18 cellular contexts compared by ENCODE assay signal in genomic region chr3:141057436-141057835, GRCh38. TPM values are rescaled to one million over a fixed set of nuclear protein-coding genes. Genes with fewer than 3 reads are reported as not detected.
DNase-seq lines count a peak whose midpoint lies in the region; ATAC-seq and TF ChIP-seq lines count a peak whose summit lies in the region.
"Had no signal": no experiment of that assay in that cellular context is flagged by ENCODE, and none has a peak within 500 bp of the region (broad histone marks: within the 10 kb centered on the region; RNA-seq: fewer than 3 reads in every experiment).

No MANE protein-coding gene starts in this region.

- H3K9me3 ChIP-seq in neuronal stem cell (replicated peaks in 1 of 2; ENCODE audit: control insufficient read depth in 2 of 2, insufficient read depth in 1 of 2, low read depth in 1 of 2, low read length in 2 of 2): peaks cover 3 to 23% of the 10 kb centered on the region in 2 donors
- H3K9me3 ChIP-seq: HAP-1, Peyer's patch had no signal

- peak overlapping the region; percentile 98 for H3K27ac Mint-ChIP-seq in glutamatergic neuron (ENCODE audit: unreplicated experiment)
- H3K27ac Mint-ChIP-seq: CD4-positive, CD25-positive, alpha-beta regulatory T cell had no signal

- H3K4ac ChIP-seq in neuronal stem cell (ENCODE audit: low read length): no peak overlapping the region

- H3K36me3 ChIP-seq in neuronal stem cell (replicated peaks in 1 of 2; ENCODE audit: control insufficient read depth in 2 of 2, insufficient read depth in 2 of 2, low read length in 2 of 2): peaks cover 1 to 62% of the 10 kb centered on the region in 2 donors
- H3K36me3 ChIP-seq in H7 (replicated peaks; ENCODE audit: control insufficient read depth, insufficient read depth, low read length): no peaks in the 10 kb centered on the region
- H3K36me3 ChIP-seq: HAP-1, Peyer's patch had no signal

- H2BK5ac ChIP-seq in neuronal stem cell (ENCODE audit: low read length): no peak overlapping the region

- H3K4me1 ChIP-seq in neuronal stem cell (ENCODE audit: control insufficient read depth in 2 of 2, insufficient read depth in 1 of 2, low read depth in 1 of 2, low read length in 2 of 2): peaks cover 27 to 44% of the 10 kb centered on the region in 2 donors
- H3K4me1 ChIP-seq: HAP-1, Peyer's patch had no signal

- peaks cover 56% of the 10 kb centered on the region for H3K4me1 Mint-ChIP-seq in glutamatergic neuron (ENCODE audit: low read depth, unreplicated experiment)

- no peak overlapping the region for H3K14ac ChIP-seq in neuronal stem cell (ENCODE audit: low read length)

- H3K4me3 ChIP-seq in coronary artery (no peak overlapping the region), neuronal stem cell (ENCODE audit: low read length in 2 of 2) (no peak overlapping the region), H7 (ENCODE audit: insufficient read depth, low read depth, low read length) (no peak overlapping the region)
- H3K4me3 ChIP-seq: GM23248, HAP-1, Peyer's patch had no signal

- no peak overlapping the region for H4K8ac ChIP-seq in neuronal stem cell (ENCODE audit: low read depth, low read length)

- peak overlapping the region; percentile 72 for H3K18ac ChIP-seq in neuronal stem cell (ENCODE audit: low read length)

- no peak overlapping the region for H3K23ac ChIP-seq in neuronal stem cell (ENCODE audit: low read depth, low read length, poor library complexity)

- no peak overlapping the region for H2AK5ac ChIP-seq in neuronal stem cell (ENCODE audit: low read depth, low read length)

- H2BK120ac ChIP-seq in neuronal stem cell (ENCODE audit: low read depth, low read length): no peak overlapping the region

- H3K27me3 Mint-ChIP-seq in glutamatergic neuron (ENCODE audit: unreplicated experiment): peaks cover 29% of the 10 kb centered on the region

- H2BK15ac ChIP-seq in neuronal stem cell (ENCODE audit: low read length): no peak overlapping the region

- DNase-seq in coronary artery (ENCODE audit: low spot score) (peak; percentile 49), glutamatergic neuron (no peak), neuronal stem cell (ENCODE audit: low spot score) (no peak), ureter (ENCODE audit: low spot score) (peak; percentile 24), H7 (no peak), NCI-H226 (no peak)
- DNase-seq: CD4-positive, CD25-positive, alpha-beta regulatory T cell; GM23248; NCI-H1436 treated with DMSO at 0.1 percent for 48 hours; NCI-H1930; NCI-H345; NCI-H774; Peyer's patch had no signal

- no peak overlapping the region for H3K9ac ChIP-seq in neuronal stem cell (ENCODE audit: low read depth, low read length, poor library complexity)
- H3K9ac ChIP-seq: GM23248, KMS-11 had no signal

- peaks cover 11% of the 10 kb centered on the region for H3K79me1 ChIP-seq in neuronal stem cell (ENCODE audit: low read depth, low read length)

- H3K27ac ChIP-seq in coronary artery (no peak overlapping the region), neuronal stem cell (replicated peaks; ENCODE audit: low read length) (peak overlapping the region; percentile 23)
- H3K27ac ChIP-seq: GM23248, KMS-11, Peyer's patch had no signal

- no peak overlapping the region for H2BK12ac ChIP-seq in neuronal stem cell (ENCODE audit: low read length)

- no peak overlapping the region for H3K4me2 ChIP-seq in neuronal stem cell (ENCODE audit: insufficient read depth, low read length, poor library complexity, severe bottlenecking)
- H3K4me2 ChIP-seq: KMS-11 had no signal

- ATAC-seq in GM18511 (IDR thresholded peaks at IDR 0.05; ENCODE audit: unreplicated experiment): no peak

- H3K27me3 ChIP-seq in neuronal stem cell (ENCODE audit: control insufficient read depth in 3 of 3, insufficient read depth in 3 of 3, low read depth in 1 of 3, low read length in 3 of 3) (no peaks in the 10 kb centered on the region), H7 (ENCODE audit: control insufficient read depth, insufficient read depth, low read length) (peaks cover under 1% of the 10 kb centered on the region; the same call in 1 of the 2 replicates)
- H3K27me3 ChIP-seq: Peyer's patch had no signal

- H3K36me3 Mint-ChIP-seq in glutamatergic neuron (ENCODE audit: unreplicated experiment): peaks cover under 1% of the 10 kb centered on the region
- H3K36me3 Mint-ChIP-seq: CD4-positive, CD25-positive, alpha-beta regulatory T cell had no signal

- H4K91ac ChIP-seq in neuronal stem cell (ENCODE audit: low read depth, low read length, poor library complexity): no peak overlapping the region

- TF ChIP-seq CTCF in coronary artery (IDR thresholded peaks at IDR 0.05) (no peak), glutamatergic neuron (IDR thresholded peaks at IDR 0.05; ENCODE audit: partially characterized antibody, unreplicated experiment) (no peak)

- no CpG with 5 or more reads among the region's 7 CpGs for WGBS in neuronal stem cell (ENCODE audit: extremely low coverage in 2 of 2, insufficient read length in 2 of 2, insufficient replicate concordance in 1 of 2), 2 donors

- H2AFZ ChIP-seq in neuronal stem cell (ENCODE audit: low read length): no peak overlapping the region
- H2AFZ ChIP-seq: GM23248 had no signal

- H3K4me3 Mint-ChIP-seq in glutamatergic neuron (ENCODE audit: unreplicated experiment): peak overlapping the region; percentile 81
- H3K4me3 Mint-ChIP-seq: CD4-positive, CD25-positive, alpha-beta regulatory T cell had no signal

- peaks cover 15% of the 10 kb centered on the region for H3K9me3 Mint-ChIP-seq in glutamatergic neuron (ENCODE audit: unreplicated experiment)
- H3K9me3 Mint-ChIP-seq: CD4-positive, CD25-positive, alpha-beta regulatory T cell had no signal

RNA-seq across cellular contexts. Expression of gene SPSB4, which starts 6.3 kb away (rescaled TPM):
- total RNA-seq in glutamatergic neuron (ENCODE audit: unreplicated experiment) (98.4 TPM), ureter (0.47 TPM)
- polyA plus RNA-seq in neuronal stem cell (2013, experiment 1 of 2): 19.8 TPM
- polyA plus RNA-seq in neuronal stem cell (2013, experiment 2 of 2): 19.2 TPM
- total RNA-seq in H7 (2014; rRNA removed; shearing (Covaris generic)): 35.1 and 35.6 TPM in 2 replicates
- total RNA-seq: CD4-positive, CD25-positive, alpha-beta regulatory T cell; GM23248; OCI-LY7 had no signal
- polyA plus RNA-seq: BJ; CD4-positive, CD25-positive, alpha-beta regulatory T cell; GM23248 had no signal

Comparison
In these comparisons a context has a peak if more than half of its experiments do, and no peak if none do; other contexts are left out.
1. DNase-seq: peak in coronary artery (single experiment) and ureter (single experiment); none in glutamatergic neuron (single experiment), neuronal stem cell (single experiment), H7 (single experiment) and NCI-H226 (single experiment).
2. RNA of gene SPSB4, which starts 6.3 kb away (total RNA-seq): 98.4 TPM in glutamatergic neuron (single experiment) and 35.1 to 35.6 TPM in H7; 0.47 TPM in ureter (single experiment); every median in the first group is over 10 times any median in the second.